8 cellular contexts compared by ENCODE assay signal in the genomic region with DNA sequence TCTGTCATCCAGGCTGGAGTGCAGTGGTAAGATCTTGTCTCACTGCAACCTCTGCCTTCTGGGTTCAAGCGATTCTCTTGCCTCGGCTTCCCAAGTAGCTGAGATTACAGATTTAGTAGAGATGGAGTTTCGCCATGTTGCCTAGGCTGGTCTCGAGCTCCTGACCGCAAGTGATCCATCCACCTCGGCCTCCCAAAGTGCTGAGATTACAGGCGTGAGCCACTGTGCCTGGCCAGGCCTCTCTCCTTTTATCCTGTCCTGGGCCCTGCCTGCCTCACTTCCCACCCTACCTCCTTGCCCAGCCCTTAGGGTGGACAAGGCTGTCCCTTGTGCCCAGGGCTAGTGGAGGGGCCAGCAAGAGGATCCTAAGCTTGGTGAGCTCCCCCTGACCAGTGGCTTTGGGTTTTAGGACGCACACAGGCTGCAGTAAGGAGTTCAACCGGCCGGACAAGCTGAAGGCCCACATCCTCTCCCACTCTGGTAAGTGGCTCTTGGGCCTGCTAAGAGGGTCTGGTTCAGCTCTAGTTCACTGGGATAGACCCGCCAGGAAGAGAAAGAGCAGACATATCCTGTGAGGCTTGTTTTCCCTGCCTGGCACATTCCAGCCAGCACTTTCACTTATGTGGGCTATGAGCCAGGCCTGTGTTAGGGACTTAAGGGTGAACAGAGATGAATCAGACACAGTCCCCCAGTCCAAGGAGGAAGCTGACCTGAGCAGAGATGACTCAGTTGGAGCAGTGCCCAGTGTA. TPM values are rescaled to one million over a fixed set of nuclear protein-coding genes. Genes with fewer than 3 reads are reported as not detected.
DNase-seq lines count a peak whose midpoint lies in the region; ATAC-seq, FAIRE-seq and TF ChIP-seq lines count a peak whose summit lies in the region.
"Had no signal": no experiment of that assay in that cellular context is flagged by ENCODE, and none has a peak within 500 bp of the region (broad histone marks: within the 10 kb centered on the region; RNA-seq: fewer than 3 reads in every experiment).

No MANE protein-coding gene starts in this region.

- H3K4me3 ChIP-seq in thoracic aorta, result no peak overlapping the region

- DNase-seq in HS-27A (ENCODE audit: low read depth) (peak; percentile 81), amniotic epithelial cell (ENCODE audit: low read depth) (peak; percentile 99), thoracic aorta (ENCODE audit: low spot score) (peak; percentile 20), cortex of kidney (lab: John Stamatoyannopoulos, UW) (no peak), foreskin melanocyte (no peak)
- DNase-seq: activated T-cell treated with anti-CD3 and anti-CD28 coated beads, Interleukin-2, amount 50 U/mL, for 4 hours had no signal

- H3K27ac ChIP-seq in thoracic aorta, result no peak overlapping the region

- H3K9me3 ChIP-seq in thoracic aorta, result no peaks in the 10 kb centered on the region

- H3K36me3 ChIP-seq in thoracic aorta, result no peaks in the 10 kb centered on the region

- peaks cover 0 to 8% of the 10 kb centered on the region in 2 donors for H3K4me1 ChIP-seq in thoracic aorta (ENCODE audit: control insufficient read depth in 1 of 2, low read depth in 2 of 2)

- ATAC-seq in thoracic aorta (ENCODE audit: insufficient number of reproducible peaks, low FRiP score, low read depth) (no peak), GM21423 (IDR thresholded peaks at IDR 0.05; ENCODE audit: unreplicated experiment) (no peak)
- ATAC-seq: activated T-cell treated with anti-CD3 and anti-CD28 coated beads, Interleukin-2, amount 50 U/mL, for 4 hours had no signal

- no peaks in the 10 kb centered on the region for H3K27me3 ChIP-seq in thoracic aorta (replicated peaks; ENCODE audit: insufficient read depth)

- FAIRE-seq in islet of Langerhans (lab: Jason Lieb, UNC), result peak; percentile 47

- no peak for TF ChIP-seq CTCF in thoracic aorta (IDR thresholded peaks at IDR 0.05)

RNA-seq across cellular contexts. Expression of a gene that starts 21.9 kb away (rescaled TPM):
- 100 to 1,000 TPM in 1 of 2 donors, 10 to 100 TPM in 1; 69.5 to 104 TPM for total RNA-seq in thoracic aorta

RNA-seq across cellular contexts. Expression of a gene that starts 57.5 kb away (rescaled TPM):
- total RNA-seq in thoracic aorta, result 1 to 10 TPM; 1.8 to 2.3 TPM

Comparison
In these comparisons a context has a peak if more than half of its experiments do, and no peak if none do; other contexts are left out.
1. DNase-seq: peak in HS-27A (single experiment), amniotic epithelial cell (single experiment) and thoracic aorta (single experiment); none in cortex of kidney (single experiment) and foreskin melanocyte (single experiment).